In the genomic region with DNA sequence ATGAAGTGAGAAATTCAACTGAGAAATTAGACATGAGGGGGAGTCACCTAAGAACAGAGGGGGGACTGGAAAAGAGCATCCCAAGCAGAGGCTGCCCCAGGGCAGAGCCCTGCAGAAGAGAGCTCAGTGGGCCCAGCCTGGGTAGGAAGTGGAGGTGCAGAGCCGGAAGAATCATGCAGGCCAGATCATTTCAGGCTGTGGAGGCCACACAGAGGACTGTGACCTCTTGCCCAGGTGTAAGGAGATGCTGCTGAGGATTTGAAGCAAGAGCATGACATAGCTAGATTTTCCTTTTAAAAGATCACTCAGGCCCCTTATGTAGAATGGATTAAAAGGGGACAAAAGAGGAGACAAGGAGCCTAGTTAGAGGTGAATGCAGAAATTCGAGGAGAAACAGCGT, we compare ENCODE assay signal across 26 cellular contexts.
DNase-seq lines count a peak whose midpoint lies in the region; ATAC-seq, FAIRE-seq and TF ChIP-seq lines count a peak whose summit lies in the region.
"Had no signal": no experiment of that assay in that cellular context is flagged by ENCODE, and none has a peak within 500 bp of the region (broad histone marks: within the 10 kb centered on the region; RNA-seq: fewer than 3 reads in every experiment).

No MANE protein-coding gene starts in this region.

- no peaks in the 10 kb centered on the region for H3K9me3 ChIP-seq in Loucy (ENCODE audit: insufficient read depth, low read depth, low read length)
- no peaks in the 10 kb centered on the region for H3K9me3 ChIP-seq in astrocyte (ENCODE audit: insufficient read depth, low read depth, low read length)
- H3K9me3 ChIP-seq: esophagus squamous epithelium, gastroesophageal sphincter, pancreas, sigmoid colon, SJSA1, thoracic aorta had no signal

- H2AFZ ChIP-seq in Loucy (ENCODE audit: low read length) (peak overlapping the region; percentile 81), astrocyte (ENCODE audit: low read depth, low read length) (no peak overlapping the region)

- no peaks in the 10 kb centered on the region for H3K9me2 ChIP-seq in Loucy (replicated peaks; ENCODE audit: low read depth, low read length)

- no peak overlapping the region for H3K4me3 Mint-ChIP-seq in astrocyte (ENCODE audit: unreplicated experiment)
- peak overlapping the region; percentile 34 to 61 for H3K4me3 Mint-ChIP-seq in stimulated activated naive CD8-positive, alpha-beta T cell treated with anti-CD3 and anti-CD28 coated beads, Interleukin-15, amount 100 ng/mL, for 72 hours
- H3K4me3 Mint-ChIP-seq: activated B cell treated with CpG ODN at 0.5 μM for 24 hours, naive B cell had no signal

- H3K27me3 ChIP-seq in Loucy (ENCODE audit: insufficient read depth, low read length, poor library complexity, severe bottlenecking): no peaks in the 10 kb centered on the region
- peaks cover 3% of the 10 kb centered on the region for H3K27me3 ChIP-seq in astrocyte (ENCODE audit: insufficient read depth, low read length)
- H3K27me3 ChIP-seq: gastroesophageal sphincter, pancreas, sigmoid colon, SJSA1 had no signal

- H3K36me3 Mint-ChIP-seq in activated naive CD4-positive, alpha-beta T cell treated with anti-CD3 and anti-CD28 coated beads, Interleukin-2, amount 50 U/mL, for 72 hours: no peaks in the 10 kb centered on the region
- no peaks in the 10 kb centered on the region for H3K36me3 Mint-ChIP-seq in astrocyte (ENCODE audit: low read depth, unreplicated experiment)
- H3K36me3 Mint-ChIP-seq: CD4-positive, CD25-positive, alpha-beta regulatory T cell; naive B cell had no signal

- no peaks in the 10 kb centered on the region for H3K27me3 Mint-ChIP-seq in astrocyte (ENCODE audit: low read depth, unreplicated experiment)
- H3K27me3 Mint-ChIP-seq in stimulated activated naive CD8-positive, alpha-beta T cell treated with anti-CD3 and anti-CD28 coated beads, Interleukin-15, amount 100 ng/mL, for 72 hours: peaks cover 11% of the 10 kb centered on the region
- H3K27me3 Mint-ChIP-seq: activated B cell treated with CpG ODN at 0.5 μM for 24 hours had no signal

- H3K9ac ChIP-seq in Loucy (ENCODE audit: low read depth, low read length, poor library complexity, severe bottlenecking) (peak overlapping the region; percentile 50), astrocyte (ENCODE audit: low read length) (no peak overlapping the region)

- H3K27ac Mint-ChIP-seq in activated naive CD4-positive, alpha-beta T cell treated with anti-CD3 and anti-CD28 coated beads, Interleukin-2, amount 50 U/mL, for 72 hours: peak overlapping the region; percentile 45 to 83
- peak overlapping the region; percentile 63 for H3K27ac Mint-ChIP-seq in astrocyte (ENCODE audit: unreplicated experiment)
- peak overlapping the region; percentile 88 to 90 for H3K27ac Mint-ChIP-seq in stimulated activated naive CD8-positive, alpha-beta T cell treated with anti-CD3 and anti-CD28 coated beads, Interleukin-15, amount 100 ng/mL, for 72 hours
- H3K27ac Mint-ChIP-seq: activated B cell treated with CpG ODN at 0.5 μM for 24 hours had no signal

- no peak for FAIRE-seq in astrocyte (lab: Jason Lieb, UNC)
- FAIRE-seq: kidney, pancreas had no signal

- H3K4me1 ChIP-seq in Loucy (ENCODE audit: insufficient read depth, low read length, poor library complexity, severe bottlenecking): peaks cover 18% of the 10 kb centered on the region
- H3K4me1 ChIP-seq in astrocyte (ENCODE audit: insufficient read depth, low read length): no peaks in the 10 kb centered on the region
- H3K4me1 ChIP-seq: gastroesophageal sphincter, pancreas, sigmoid colon had no signal

- no peak for ATAC-seq in activated naive CD4-positive, alpha-beta T cell treated with anti-CD3 and anti-CD28 coated beads, Interleukin-2, amount 50 U/mL, for 72 hours
- no peak for ATAC-seq in stimulated activated naive CD8-positive, alpha-beta T cell treated with anti-CD3 and anti-CD28 coated beads, Interleukin-15, amount 100 ng/mL, for 72 hours
- ATAC-seq: gastroesophageal sphincter had no signal

- H3K4me3 ChIP-seq in Loucy (ENCODE audit: low read length, poor library complexity, severe bottlenecking): no peak overlapping the region
- no peak overlapping the region for H3K4me3 ChIP-seq in astrocyte (ENCODE audit: insufficient read depth, low read depth, low read length)
- H3K4me3 ChIP-seq: esophagus squamous epithelium, gastroesophageal sphincter, pancreas, sigmoid colon, SJSA1, thoracic aorta had no signal

- no peaks in the 10 kb centered on the region for H3K9me3 Mint-ChIP-seq in activated naive CD4-positive, alpha-beta T cell treated with anti-CD3 and anti-CD28 coated beads, Interleukin-2, amount 50 U/mL, for 72 hours
- H3K9me3 Mint-ChIP-seq in astrocyte (ENCODE audit: unreplicated experiment): no peaks in the 10 kb centered on the region
- H3K9me3 Mint-ChIP-seq in stimulated activated naive CD8-positive, alpha-beta T cell treated with anti-CD3 and anti-CD28 coated beads, Interleukin-15, amount 100 ng/mL, for 72 hours: no peaks in the 10 kb centered on the region
- H3K9me3 Mint-ChIP-seq: activated B cell treated with CpG ODN at 0.5 μM for 24 hours; CD4-positive, CD25-positive, alpha-beta regulatory T cell had no signal

- H3K4me2 ChIP-seq in Loucy (ENCODE audit: low read depth, low read length, poor library complexity, severe bottlenecking): peak overlapping the region; percentile 65
- no peak overlapping the region for H3K4me2 ChIP-seq in astrocyte (ENCODE audit: low read length)

- H4K20me1 ChIP-seq in Loucy (ENCODE audit: insufficient read depth, low read length, poor library complexity, severe bottlenecking) (no peaks in the 10 kb centered on the region), astrocyte (ENCODE audit: insufficient read depth, low read length) (no peaks in the 10 kb centered on the region)

- H3K27ac ChIP-seq in astrocyte (ENCODE audit: low read depth, low read length): no peak overlapping the region
- H3K27ac ChIP-seq: esophagus squamous epithelium, gastroesophageal sphincter, pancreas, sigmoid colon, thoracic aorta had no signal

- H3K4me1 Mint-ChIP-seq in astrocyte (ENCODE audit: low read depth, unreplicated experiment): peaks cover 15% of the 10 kb centered on the region
- H3K4me1 Mint-ChIP-seq in stimulated activated naive CD8-positive, alpha-beta T cell treated with anti-CD3 and anti-CD28 coated beads, Interleukin-15, amount 100 ng/mL, for 72 hours: peaks cover 26% of the 10 kb centered on the region
- H3K4me1 Mint-ChIP-seq: activated B cell treated with CpG ODN at 0.5 μM for 24 hours, naive B cell had no signal

- no peaks in the 10 kb centered on the region for H3K36me3 ChIP-seq in Loucy (ENCODE audit: insufficient read depth, low read length)
- H3K36me3 ChIP-seq in astrocyte (ENCODE audit: insufficient read depth, low read length): no peaks in the 10 kb centered on the region
- H3K36me3 ChIP-seq: esophagus squamous epithelium, gastroesophageal sphincter, pancreas, sigmoid colon, SJSA1, thoracic aorta had no signal

- TF ChIP-seq CTCF in Loucy (conservative IDR thresholded peaks at IDR 0.05; ENCODE audit: low read length): no peak
- TF ChIP-seq CTCF in astrocyte (IDR thresholded peaks at IDR 0.05; ENCODE audit: insufficient read depth, low read depth, low read length): no peak

- no peaks in the 10 kb centered on the region for H3K79me2 ChIP-seq in Loucy (ENCODE audit: insufficient read depth, low read length)
- no peaks in the 10 kb centered on the region for H3K79me2 ChIP-seq in astrocyte (ENCODE audit: insufficient read depth, low read length)

- no peak for DNase-seq in activated naive CD4-positive, alpha-beta T cell treated with anti-CD3 and anti-CD28 coated beads, Interleukin-2, amount 50 U/mL, for 72 hours (ENCODE audit: low spot score in 2 of 2)
- no peak for DNase-seq in activated naive CD4-positive, alpha-beta T cell treated with Interleukin-2 at 50 U/mL for 16 hours
- DNase-seq in astrocyte (ENCODE audit: low read depth) (no peak), glomerular visceral epithelial cell (ENCODE audit: extremely low spot score) (no peak), AG20443 (ENCODE audit: low spot score) (no peak)
- DNase-seq in stimulated activated naive CD8-positive, alpha-beta T cell treated with anti-CD3 and anti-CD28 coated beads, Interleukin-15, amount 100 ng/mL, for 72 hours: no peak
- DNase-seq: activated B cell treated with CpG ODN at 0.5 μM for 24 hours; activated CD8-positive, alpha-beta memory T cell treated with anti-CD3 and anti-CD28 coated beads, Interleukin-2, amount 50 U/mL, for 4 hours; activated naive CD4-positive, alpha-beta T cell; CD4-positive, CD25-positive, alpha-beta regulatory T cell; DMS153; effector memory CD4-positive, alpha-beta T cell; esophagus squamous epithelium; HCEC 1CT; Kasumi-1; kidney; naive B cell; NCI-H1048; NCI-H2029; NCI-H345; sigmoid colon had no signal

- H3F3A ChIP-seq in Loucy (ENCODE audit: low read depth): no peaks in the 10 kb centered on the region
